In genomic region chr6:26319405-26320128, GRCh38 we compare ENCODE assay signal across 1 cellular context.
TF ChIP-seq lines count a peak whose summit lies in the region.

No MANE protein-coding gene starts in this region.

TF ChIP-seq in IMR-90, 13 proteins besides CTCF, POLR2A, EP300 and RAD21:
- TF ChIP-seq NFE2L2 (IDR thresholded peaks at IDR 0.05; ENCODE audit: low read depth, low read length), result no peak
- no peak for TF ChIP-seq CHD1 (IDR thresholded peaks at IDR 0.05; ENCODE audit: low read depth, low read length)
- no peak for TF ChIP-seq RFX5 (IDR thresholded peaks at IDR 0.05; ENCODE audit: low read depth, low read length)
- TF ChIP-seq, protein P1, sequence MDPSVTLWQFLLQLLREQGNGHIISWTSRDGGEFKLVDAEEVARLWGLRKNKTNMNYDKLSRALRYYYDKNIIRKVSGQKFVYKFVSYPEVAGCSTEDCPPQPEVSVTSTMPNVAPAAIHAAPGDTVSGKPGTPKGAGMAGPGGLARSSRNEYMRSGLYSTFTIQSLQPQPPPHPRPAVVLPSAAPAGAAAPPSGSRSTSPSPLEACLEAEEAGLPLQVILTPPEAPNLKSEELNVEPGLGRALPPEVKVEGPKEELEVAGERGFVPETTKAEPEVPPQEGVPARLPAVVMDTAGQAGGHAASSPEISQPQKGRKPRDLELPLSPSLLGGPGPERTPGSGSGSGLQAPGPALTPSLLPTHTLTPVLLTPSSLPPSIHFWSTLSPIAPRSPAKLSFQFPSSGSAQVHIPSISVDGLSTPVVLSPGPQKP (IDR thresholded peaks at IDR 0.05; ENCODE audit: borderline replicate concordance, low read depth, low read length), result no peak
- no peak for TF ChIP-seq CEBPB (IDR thresholded peaks at IDR 0.05; ENCODE audit: low read depth, low read length)
- TF ChIP-seq SMC3 (IDR thresholded peaks at IDR 0.05; ENCODE audit: low read depth, low read length), result no peak
- no peak for TF ChIP-seq MAZ (IDR thresholded peaks at IDR 0.05; ENCODE audit: borderline replicate concordance, low read depth, low read length)
